Comparison of ENCODE assay signal across 8 cellular contexts in the genomic region with DNA sequence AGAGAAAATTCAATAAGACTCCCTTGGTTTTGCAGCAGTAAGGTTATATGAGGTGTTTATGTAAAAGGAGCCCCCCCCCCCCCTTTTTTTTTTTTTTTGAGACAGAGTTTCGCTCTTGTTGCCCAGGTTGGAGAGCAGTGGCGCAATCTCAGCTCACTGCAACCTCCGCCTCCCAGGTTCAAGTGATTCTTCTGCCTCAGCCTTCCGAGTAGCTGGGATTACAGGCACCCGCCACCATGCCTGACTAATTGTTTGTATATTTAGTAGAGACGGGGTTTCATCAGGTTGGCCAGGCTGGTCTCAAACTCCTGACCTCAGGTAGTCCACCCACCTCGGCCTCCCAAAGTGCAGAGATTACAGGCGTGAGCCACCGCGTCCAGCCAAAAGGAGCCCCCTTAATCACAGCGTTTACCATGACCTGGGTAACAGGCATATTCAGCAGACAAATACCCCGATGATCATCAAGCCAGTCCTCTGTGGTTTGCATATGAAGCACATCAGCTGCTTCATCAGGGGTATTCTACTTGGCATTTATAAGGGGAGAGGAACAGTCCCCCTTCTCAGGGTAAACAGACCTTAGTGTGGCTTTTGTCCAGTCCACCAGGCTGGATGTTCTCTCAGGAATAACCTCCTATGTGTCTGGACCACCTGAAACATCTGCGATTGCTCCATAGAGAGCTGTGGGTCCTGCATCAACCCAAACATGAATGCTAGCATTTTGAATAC. TPM values are rescaled to one million over a fixed set of nuclear protein-coding genes. Genes with fewer than 3 reads are reported as not detected.
DNase-seq lines count a peak whose midpoint lies in the region; ATAC-seq, FAIRE-seq and TF ChIP-seq lines count a peak whose summit lies in the region.
"Not testable (repeated sequence)": the region's sequence is repeated elsewhere in the genome, so short reads cannot be mapped to it uniquely, and the experiment has no call there.

No MANE protein-coding gene starts in this region.

- H3K4me1 ChIP-seq in HepG2 (ENCODE audit: insufficient read depth, low read length) (peaks cover 45% of the 10 kb centered on the region), vagina (peaks cover 51% of the 10 kb centered on the region)

- TF ChIP-seq EP300 in HepG2 (IDR thresholded peaks at IDR 0.05; ENCODE audit: low read depth in 2 of 2, low read length in 2 of 2); HepG2 (CRISPR knock-in tag; IDR thresholded peaks at IDR 0.05; ENCODE audit: borderline replicate concordance): not testable (repeated sequence)

- H3K4me3 Mint-ChIP-seq in activated CD8-positive, alpha-beta T cell treated with anti-CD3 and anti-CD28 coated beads for 36 hours; progenitor cell of endocrine pancreas (ENCODE audit: low read depth): not testable (repeated sequence)
- peak overlapping the region; percentile 69 for H3K4me3 Mint-ChIP-seq in activated naive CD8-positive, alpha-beta T cell

- TF ChIP-seq CTCF in activated CD8-positive, alpha-beta T cell treated with anti-CD3 and anti-CD28 coated beads for 36 hours (IDR thresholded peaks at IDR 0.05); HepG2 (CRISPR knock-in tag; IDR thresholded peaks at IDR 0.05); progenitor cell of endocrine pancreas (IDR thresholded peaks at IDR 0.05; ENCODE audit: unreplicated experiment); vagina (IDR thresholded peaks at IDR 0.05): not testable (repeated sequence)

- H3K27me3 Mint-ChIP-seq in activated CD8-positive, alpha-beta T cell treated with anti-CD3 and anti-CD28 coated beads for 36 hours; activated naive CD8-positive, alpha-beta T cell; progenitor cell of endocrine pancreas: not testable (repeated sequence)

- not testable (repeated sequence) for H3K4me2 ChIP-seq in HepG2 (ENCODE audit: low read depth, low read length)

- in situ Hi-C loops in HepG2 (cut with HindIII; ENCODE audit: extremely low pct_ligation_motif_present, low pct_unique_long_range_greater_than_20kb): not testable (repeated sequence)

- H3K27ac ChIP-seq in HepG2 (ENCODE audit: extremely low read length, insufficient read depth, low read length): not testable (repeated sequence)
- peak overlapping the region; percentile 91 for H3K27ac ChIP-seq in vagina

- CTCF ChIA-PET in activated CD8-positive, alpha-beta T cell treated with anti-CD3 and anti-CD28 coated beads for 36 hours (lab: Charles Lee): interaction anchor here (0.9 to 3.3 kb wide), 2 partner anchors 22 to 50 kb away, joined by 3 to 22 read pairs; no protein-coding TSS in a partner anchor
- CTCF ChIA-PET in HepG2 (lab: Yijun Ruan, JAX; ENCODE audit: low intra/inter-chr PET ratio, low total read pairs): not testable (repeated sequence)

- H3K9ac ChIP-seq in HepG2 (ENCODE audit: insufficient read depth, low read depth, low read length): not testable (repeated sequence)

- not testable (repeated sequence) for FAIRE-seq in HepG2 (lab: Jason Lieb, UNC)

- not testable (repeated sequence) for H3K4me3 ChIP-seq in HepG2 (replicated peaks in 1 of 3; ENCODE audit: insufficient read depth in 1 of 3, low read depth in 2 of 3, low read length in 3 of 3); vagina

- POLR2A ChIA-PET in activated CD8-positive, alpha-beta T cell treated with anti-CD3 and anti-CD28 coated beads for 36 hours (lab: Charles Lee): interaction anchor here (0.9 to 1.0 kb wide), 3 partner anchors 14 to 18 kb away, joined by 3 to 4 read pairs (median 4); no protein-coding TSS in a partner anchor
- POLR2A ChIA-PET in HepG2 (lab: Yijun Ruan, JAX): interaction anchor here (1.2 kb wide), 2 partner anchors 17 to 33 kb away, joined by 3 to 4 read pairs; a partner anchor contains a TSS

- not testable (repeated sequence) for H3K27me3 ChIP-seq in HepG2 (ENCODE audit: control insufficient read depth in 1 of 2, insufficient read depth in 2 of 2, low read length in 2 of 2); vagina

- peaks cover 55% of the 10 kb centered on the region for H3K4me1 Mint-ChIP-seq in activated CD8-positive, alpha-beta T cell treated with anti-CD3 and anti-CD28 coated beads for 36 hours (ENCODE audit: low read depth)
- H3K4me1 Mint-ChIP-seq in activated naive CD8-positive, alpha-beta T cell (ENCODE audit: low read depth): peaks cover 44% of the 10 kb centered on the region
- peaks cover 41% of the 10 kb centered on the region for H3K4me1 Mint-ChIP-seq in progenitor cell of endocrine pancreas (ENCODE audit: low read depth)

- H2AFZ ChIP-seq in HepG2 (ENCODE audit: low read length): not testable (repeated sequence)

- peaks cover 20% of the 10 kb centered on the region for H3K79me2 ChIP-seq in HepG2 (ENCODE audit: insufficient read depth, low read length)

- 95% methylated on average over 11 of the region's 13 CpGs for WGBS in HepG2 (ENCODE audit: low lambda C conversion rate)

- ATAC-seq in GM18498 (IDR thresholded peaks at IDR 0.05; ENCODE audit: unreplicated experiment) (peak; percentile 13), GM21786 (IDR thresholded peaks at IDR 0.05; ENCODE audit: unreplicated experiment) (peak; percentile 11)
- ATAC-seq in activated CD8-positive, alpha-beta T cell treated with anti-CD3 and anti-CD28 coated beads for 36 hours: peak; percentile 40
- ATAC-seq in HepG2: not testable (repeated sequence)

- not testable (repeated sequence) for H3K36me3 ChIP-seq in HepG2 (replicated peaks in 1 of 2; ENCODE audit: control insufficient read depth in 1 of 2, insufficient read depth in 2 of 2, low read length in 2 of 2); vagina

- not testable (repeated sequence) for H4K20me1 ChIP-seq in HepG2 (ENCODE audit: insufficient read depth, low read length)

- H3K27ac Mint-ChIP-seq in activated CD8-positive, alpha-beta T cell treated with anti-CD3 and anti-CD28 coated beads for 36 hours: peak overlapping the region; percentile 61
- H3K27ac Mint-ChIP-seq in activated naive CD8-positive, alpha-beta T cell: peak overlapping the region; percentile 81
- H3K27ac Mint-ChIP-seq in progenitor cell of endocrine pancreas: peak overlapping the region; percentile 29

- not testable (repeated sequence) for H3K9me3 Mint-ChIP-seq in activated CD8-positive, alpha-beta T cell treated with anti-CD3 and anti-CD28 coated beads for 36 hours; activated naive CD8-positive, alpha-beta T cell (ENCODE audit: low read depth)
- peaks cover 13% of the 10 kb centered on the region for H3K9me3 Mint-ChIP-seq in progenitor cell of endocrine pancreas (ENCODE audit: low read depth)

- not testable (repeated sequence) for TF ChIP-seq POLR2A in HepG2 (IDR thresholded peaks at IDR 0.05; ENCODE audit: insufficient read depth in 1 of 2, low read depth in 2 of 2, low read length in 2 of 2); vagina (IDR thresholded peaks at IDR 0.05)

- intact Hi-C loops in activated CD8-positive, alpha-beta T cell treated with anti-CD3 and anti-CD28 coated beads for 36 hours (cut with micrococcal nuclease): loop anchor here (5.0 kb wide), 1 partner anchor 43 kb away; no protein-coding TSS in a partner anchor
- intact Hi-C loops in HepG2 (cut with micrococcal nuclease; ENCODE audit: unreplicated experiment); vagina (cut with DNase I): not testable (repeated sequence)

- TF ChIP-seq RAD21 in HepG2 (CRISPR knock-in tag; IDR thresholded peaks at IDR 0.05): not testable (repeated sequence)

- peak; percentile 22 for DNase-seq in NCI-H526 treated with DMSO at 0.1 percent for 48 hours (lab: John Stamatoyannopoulos, UW)
- not testable (repeated sequence) for DNase-seq in activated CD8-positive, alpha-beta T cell treated with anti-CD3 and anti-CD28 coated beads for 36 hours; HepG2 (ENCODE audit: low spot score); progenitor cell of endocrine pancreas (ENCODE audit: low spot score, unreplicated experiment); vagina (ENCODE audit: extremely low spot score in 2 of 2)

- not testable (repeated sequence) for BruUV-seq in HepG2 (replicated peaks; lab: Mats Ljungman, UMichigan)

- not testable (repeated sequence) for H3K36me3 Mint-ChIP-seq in activated CD8-positive, alpha-beta T cell treated with anti-CD3 and anti-CD28 coated beads for 36 hours (ENCODE audit: low read depth); activated naive CD8-positive, alpha-beta T cell
- peaks cover 42% of the 10 kb centered on the region for H3K36me3 Mint-ChIP-seq in progenitor cell of endocrine pancreas (ENCODE audit: insufficient read depth)

- not testable (repeated sequence) for H3K9me3 ChIP-seq in HepG2 (ENCODE audit: low read length); vagina

RNA-seq across cellular contexts. Expression of a gene that starts 32.5 kb away (rescaled TPM):
- total RNA-seq in activated CD8-positive, alpha-beta T cell treated with anti-CD3 and anti-CD28 coated beads for 36 hours: 10 to 100 TPM; 14.6 to 17.5 TPM
- 155 and 237 TPM in 2 replicates for total RNA-seq in HepG2 (2016; rRNA removed; fragmentation: Illumina TruSeq; extraction: Trizol)
- 17.9 and 22.8 TPM in 2 replicates for total RNA-seq in HepG2 (2016; cell fraction: cytosol; rRNA removed; fragmentation: Illumina TruSeq; extraction: Trizol; ENCODE audit: low read depth)
- 161 and 233 TPM in 2 replicates for total RNA-seq in HepG2 (2016; cell fraction: insoluble cytoplasmic fraction; rRNA removed; fragmentation: Illumina TruSeq; extraction: Trizol)
- 40.1 and 41.9 TPM in 2 replicates for total RNA-seq in HepG2 (2016; cell fraction: membrane; rRNA removed; fragmentation: Illumina TruSeq; extraction: Trizol)
- 65.6 and 74.7 TPM in 2 replicates for total RNA-seq in HepG2 (2016; cell fraction: nucleus; rRNA removed; fragmentation: Illumina TruSeq; extraction: Trizol)
- polyA plus RNA-seq in HepG2 (2011; rRNA removed): 147 and 168 TPM in 2 replicates
- polyA plus RNA-seq in HepG2 (2011; cell fraction: cytosol; rRNA removed): 87.5 and 190 TPM in 2 replicates
- polyA plus RNA-seq in HepG2 (2011; cell fraction: nucleus; rRNA removed): 143 and 171 TPM in 2 replicates
- 61.9 and 99.0 TPM in 2 replicates for polyA plus RNA-seq in HepG2 (2012)
- polyA plus RNA-seq in HepG2 (2016; cell fraction: cytosol; fragmentation: Illumina TruSeq; extraction: Trizol; ENCODE audit: low read depth): 31.6 and 32.5 TPM in 2 replicates
- 346 and 367 TPM in 2 replicates for polyA plus RNA-seq in HepG2 (2016; cell fraction: insoluble cytoplasmic fraction; fragmentation: Illumina TruSeq; extraction: Trizol; ENCODE audit: low read depth)
- 39.4 and 42.7 TPM in 2 replicates for polyA plus RNA-seq in HepG2 (2016; cell fraction: membrane; fragmentation: Illumina TruSeq; extraction: Trizol; ENCODE audit: low read depth)
- 146 and 162 TPM in 2 replicates for polyA plus RNA-seq in HepG2 (2016; cell fraction: nucleus; fragmentation: Illumina TruSeq; extraction: Trizol; ENCODE audit: insufficient read depth, low read depth)
- polyA minus RNA-seq in HepG2 (2011; rRNA and poly(A)+ RNA removed; ENCODE audit: low replicate concordance): 48.3 and 195 TPM in 2 replicates
- polyA minus RNA-seq in HepG2 (2011; cell fraction: cytosol; rRNA and poly(A)+ RNA removed): 90.7 and 108 TPM in 2 replicates
- polyA minus RNA-seq in HepG2 (2011; cell fraction: nucleus; rRNA and poly(A)+ RNA removed): 70.5 and 74.0 TPM in 2 replicates
- 250 and 262 TPM in 2 replicates for total RNA-seq in progenitor cell of endocrine pancreas
- total RNA-seq in vagina: 63.6 TPM

RNA-seq across cellular contexts. Expression of a gene that starts 55.0 kb away (rescaled TPM):
- 10 to 100 TPM; 18.1 to 20.4 TPM for total RNA-seq in activated CD8-positive, alpha-beta T cell treated with anti-CD3 and anti-CD28 coated beads for 36 hours
- 18.7 and 24.0 TPM in 2 replicates for total RNA-seq in HepG2 (2016; rRNA removed; fragmentation: Illumina TruSeq; extraction: Trizol)
- 4.9 and 5.0 TPM in 2 replicates for total RNA-seq in HepG2 (2016; cell fraction: cytosol; rRNA removed; fragmentation: Illumina TruSeq; extraction: Trizol; ENCODE audit: low read depth)
- total RNA-seq in HepG2 (2016; cell fraction: insoluble cytoplasmic fraction; rRNA removed; fragmentation: Illumina TruSeq; extraction: Trizol): 19.7 and 21.7 TPM in 2 replicates
- 16.6 and 19.2 TPM in 2 replicates for total RNA-seq in HepG2 (2016; cell fraction: membrane; rRNA removed; fragmentation: Illumina TruSeq; extraction: Trizol)
- total RNA-seq in HepG2 (2016; cell fraction: nucleus; rRNA removed; fragmentation: Illumina TruSeq; extraction: Trizol): 19.6 and 26.0 TPM in 2 replicates
- 13.3 and 24.0 TPM in 2 replicates for polyA plus RNA-seq in HepG2 (2011; rRNA removed)
- polyA plus RNA-seq in HepG2 (2011; cell fraction: cytosol; rRNA removed): 6.6 and 11.0 TPM in 2 replicates
- polyA plus RNA-seq in HepG2 (2011; cell fraction: nucleus; rRNA removed): 6.5 and 10.4 TPM in 2 replicates
- polyA plus RNA-seq in HepG2 (2012): 13.2 and 20.8 TPM in 2 replicates
- 3.7 and 4.0 TPM in 2 replicates for polyA plus RNA-seq in HepG2 (2016; cell fraction: cytosol; fragmentation: Illumina TruSeq; extraction: Trizol; ENCODE audit: low read depth)
- 28.8 and 30.2 TPM in 2 replicates for polyA plus RNA-seq in HepG2 (2016; cell fraction: insoluble cytoplasmic fraction; fragmentation: Illumina TruSeq; extraction: Trizol; ENCODE audit: low read depth)
- polyA plus RNA-seq in HepG2 (2016; cell fraction: membrane; fragmentation: Illumina TruSeq; extraction: Trizol; ENCODE audit: low read depth): 15.5 and 15.6 TPM in 2 replicates
- 30.9 and 40.5 TPM in 2 replicates for polyA plus RNA-seq in HepG2 (2016; cell fraction: nucleus; fragmentation: Illumina TruSeq; extraction: Trizol; ENCODE audit: insufficient read depth, low read depth)
- 3.9 and 9.7 TPM in 2 replicates for polyA minus RNA-seq in HepG2 (2011; rRNA and poly(A)+ RNA removed; ENCODE audit: low replicate concordance)
- polyA minus RNA-seq in HepG2 (2011; cell fraction: cytosol; rRNA and poly(A)+ RNA removed): 10.1 and 12.1 TPM in 2 replicates
- polyA minus RNA-seq in HepG2 (2011; cell fraction: nucleus; rRNA and poly(A)+ RNA removed): 15.8 and 18.9 TPM in 2 replicates
- total RNA-seq in progenitor cell of endocrine pancreas: 33.1 and 39.2 TPM in 2 replicates
- 13.0 TPM for total RNA-seq in vagina

Comparison
In these comparisons a context has a peak if more than half of its experiments do, and no peak if none do; other contexts are left out.
1. H3K27ac Mint-ChIP-seq: peak in every context shown above with its lines; median percentile 81 in activated naive CD8-positive, alpha-beta T cell; 61 in activated CD8-positive, alpha-beta T cell treated with anti-CD3 and anti-CD28 coated beads for 36 hours; 29 in progenitor cell of endocrine pancreas.